9 cellular contexts compared by ENCODE assay signal in genomic region chr2:113160248-113160647, GRCh38. TPM values are rescaled to one million over a fixed set of nuclear protein-coding genes. Genes with fewer than 3 reads are reported as not detected.
"Had no signal": no experiment of that assay in that cellular context is flagged by ENCODE, and none has a peak within 500 bp of the region (broad histone marks: within the 10 kb centered on the region; RNA-seq: fewer than 3 reads in every experiment).

No MANE protein-coding gene starts in this region.

- H3K4me1 ChIP-seq: HAP-1 had no signal

- H3K9ac ChIP-seq: GM23248 had no signal

- H2AFZ ChIP-seq: GM23248 had no signal

- FAIRE-seq: HTR-8/SVneo had no signal

- DNase-seq: GM23248, GOT3, HFFc6, KG1 had no signal

- H3K4me3 Mint-ChIP-seq: HFFc6, IgD-negative memory B cell had no signal

- H3K9me3 ChIP-seq: HAP-1 had no signal

- H3K27ac ChIP-seq: GM23248 had no signal

- ATAC-seq: HCT116 had no signal

- H3K4me3 ChIP-seq: GM23248, HAP-1 had no signal

- H3K36me3 ChIP-seq: HAP-1 had no signal

- H3K9me3 Mint-ChIP-seq: HFFc6, IgD-negative memory B cell had no signal

- H3K27ac Mint-ChIP-seq: HFFc6 had no signal

RNA-seq across cellular contexts. Expression of gene IL1RN, which starts 32.9 kb away (rescaled TPM):
- total RNA-seq: GM23248, H7, HFFc6 had no signal
- polyA plus RNA-seq: GM23248, IgD-negative memory B cell had no signal
